ENCODE assay signal across 31 cellular contexts in genomic region chr21:28325618-28326017, GRCh38.
DNase-seq lines count a peak whose midpoint lies in the region; ATAC-seq and TF ChIP-seq lines count a peak whose summit lies in the region.
"Had no signal": no experiment of that assay in that cellular context is flagged by ENCODE, and none has a peak within 500 bp of the region (broad histone marks: within the 10 kb centered on the region; RNA-seq: fewer than 3 reads in every experiment).

No MANE protein-coding gene starts in this region.

- no peak overlapping the region for H3K27ac Mint-ChIP-seq in activated CD8-positive, alpha-beta T cell treated with anti-CD3 and anti-CD28 coated beads, Interleukin-2, amount 10 ng/mL, durations not matched to agents 7 days and 5 days
- H3K27ac Mint-ChIP-seq: activated CD8-positive, alpha-beta T cell treated with anti-CD3 and anti-CD28 coated beads for 36 hours; activated naive CD8-positive, alpha-beta T cell treated with anti-CD3 and anti-CD28 coated beads, Interleukin-2, amount 10 ng/mL, durations not matched to agents 7 days and 5 days; effector memory CD8-positive, alpha-beta T cell; HFFc6; natural killer cell treated with Interleukin-12 subunit alpha and Interleukin-12 subunit beta and Interleukin-15 and Interleukin-18, amount 100 ng/mL, for 72 hours had no signal

- ATAC-seq in HG02970 (IDR thresholded peaks at IDR 0.05; ENCODE audit: low FRiP score, unreplicated experiment), result no peak
- ATAC-seq in activated CD8-positive, alpha-beta T cell treated with anti-CD3 and anti-CD28 coated beads, Interleukin-2, amount 10 ng/mL, durations not matched to agents 7 days and 5 days, result no peak
- ATAC-seq: activated CD8-positive, alpha-beta T cell treated with anti-CD3 and anti-CD28 coated beads for 36 hours; effector memory CD8-positive, alpha-beta T cell; esophagus mucosa; heart left ventricle; left ventricle myocardium superior; natural killer cell treated with Interleukin-12 subunit alpha and Interleukin-12 subunit beta and Interleukin-15 and Interleukin-18, amount 100 ng/mL, for 72 hours had no signal

- TF ChIP-seq CTCF in epithelial cell of esophagus (IDR thresholded peaks at IDR 0.05; ENCODE audit: insufficient read depth, low read depth, low read length, missing control alignments), result no peak

- no peaks in the 10 kb centered on the region for H3K36me3 Mint-ChIP-seq in activated CD8-positive, alpha-beta T cell treated with anti-CD3 and anti-CD28 coated beads, Interleukin-2, amount 10 ng/mL, durations not matched to agents 7 days and 5 days (ENCODE audit: low read depth)
- H3K36me3 Mint-ChIP-seq: activated naive CD8-positive, alpha-beta T cell treated with anti-CD3 and anti-CD28 coated beads, Interleukin-2, amount 10 ng/mL, durations not matched to agents 7 days and 5 days; IgD-negative memory B cell had no signal

- DNase-seq in NCI-H345 (lab: John Stamatoyannopoulos, UW) (peak; percentile 58), epithelial cell of esophagus (ENCODE audit: low read depth) (peak; percentile 75), kidney tubule cell (ENCODE audit: low spot score) (peak; percentile 77), DMS 273 (lab: John Stamatoyannopoulos, UW; ENCODE audit: unreplicated experiment) (no peak)
- no peak for DNase-seq in activated CD8-positive, alpha-beta T cell treated with anti-CD3 and anti-CD28 coated beads, Interleukin-2, amount 10 ng/mL, durations not matched to agents 7 days and 5 days
- DNase-seq: activated CD4-positive, CD25-positive, alpha-beta regulatory T cell treated with anti-CD3 and anti-CD28 coated beads, Interleukin-2, amount 50 U/mL, for 72 hours; activated CD8-positive, alpha-beta T cell treated with anti-CD3 and anti-CD28 coated beads for 36 hours; activated effector memory CD4-positive, alpha-beta T cell treated with anti-CD3 and anti-CD28 coated beads, Interleukin-2, amount 50 U/mL, for 16 hours; activated naive CD8-positive, alpha-beta T cell treated with anti-CD3 and anti-CD28 coated beads, Interleukin-2, amount 10 ng/mL, durations not matched to agents 7 days and 5 days; cortex of kidney; effector memory CD8-positive, alpha-beta T cell; EL; foreskin fibroblast; heart left ventricle; HFFc6; left ventricle myocardium superior; midbrain; NCI-H1105 treated with DMSO at 0.1 percent for 48 hours; NCI-H2081; NCI-H526; RPMI8226; stimulated activated naive CD4-positive, alpha-beta T cell treated with Interleukin-2 at 50 U/mL for 16 hours; testis; uterus had no signal

- H3K9me3 Mint-ChIP-seq in activated CD8-positive, alpha-beta T cell treated with anti-CD3 and anti-CD28 coated beads, Interleukin-2, amount 10 ng/mL, durations not matched to agents 7 days and 5 days (ENCODE audit: insufficient read depth), result peaks cover 19% of the 10 kb centered on the region

- peak; percentile 28; the same call in 1 of the 2 replicates for TF ChIP-seq EP300 in Ishikawa (IDR thresholded peaks at IDR 0.05; ENCODE audit: borderline replicate concordance)

- H3K4me3 Mint-ChIP-seq in activated CD8-positive, alpha-beta T cell treated with anti-CD3 and anti-CD28 coated beads, Interleukin-2, amount 10 ng/mL, durations not matched to agents 7 days and 5 days, result no peak overlapping the region
- H3K4me3 Mint-ChIP-seq: activated CD8-positive, alpha-beta T cell treated with anti-CD3 and anti-CD28 coated beads for 36 hours; activated naive CD8-positive, alpha-beta T cell treated with anti-CD3 and anti-CD28 coated beads, Interleukin-2, amount 10 ng/mL, durations not matched to agents 7 days and 5 days; effector memory CD8-positive, alpha-beta T cell; HFFc6; IgD-negative memory B cell; natural killer cell treated with Interleukin-12 subunit alpha and Interleukin-12 subunit beta and Interleukin-15 and Interleukin-18, amount 100 ng/mL, for 72 hours had no signal

- H3K27me3 Mint-ChIP-seq in activated CD8-positive, alpha-beta T cell treated with anti-CD3 and anti-CD28 coated beads, Interleukin-2, amount 10 ng/mL, durations not matched to agents 7 days and 5 days (ENCODE audit: low read depth), result no peaks in the 10 kb centered on the region
- H3K27me3 Mint-ChIP-seq: activated CD8-positive, alpha-beta T cell treated with anti-CD3 and anti-CD28 coated beads for 36 hours; effector memory CD8-positive, alpha-beta T cell; IgD-negative memory B cell; natural killer cell treated with Interleukin-12 subunit alpha and Interleukin-12 subunit beta and Interleukin-15 and Interleukin-18, amount 100 ng/mL, for 72 hours had no signal

- POLR2A ChIA-PET in activated CD8-positive, alpha-beta T cell treated with anti-CD3 and anti-CD28 coated beads, Interleukin-2, amount 10 ng/mL, durations not matched to agents 7 days and 5 days (lab: Charles Lee), result no interaction called here

- CTCF ChIA-PET in activated CD8-positive, alpha-beta T cell treated with anti-CD3 and anti-CD28 coated beads, Interleukin-2, amount 10 ng/mL, durations not matched to agents 7 days and 5 days (lab: Charles Lee), result no interaction called here

- no peak for TF ChIP-seq RAD21 in Ishikawa (IDR thresholded peaks at IDR 0.05; ENCODE audit: low read depth)

- no peaks in the 10 kb centered on the region for H3K4me1 Mint-ChIP-seq in activated CD8-positive, alpha-beta T cell treated with anti-CD3 and anti-CD28 coated beads, Interleukin-2, amount 10 ng/mL, durations not matched to agents 7 days and 5 days (ENCODE audit: low read depth)
- H3K4me1 Mint-ChIP-seq: activated naive CD8-positive, alpha-beta T cell treated with anti-CD3 and anti-CD28 coated beads, Interleukin-2, amount 10 ng/mL, durations not matched to agents 7 days and 5 days; IgD-negative memory B cell had no signal

- H3K4me3 ChIP-seq in epithelial cell of esophagus (ENCODE audit: low read length), result no peak overlapping the region
- H3K4me3 ChIP-seq: ascending aorta, heart left ventricle, SK-N-MC, testis, uterus had no signal

TF ChIP-seq in Ishikawa, 13 proteins besides CTCF, POLR2A, EP300 and RAD21:
- TF ChIP-seq, protein P1, sequence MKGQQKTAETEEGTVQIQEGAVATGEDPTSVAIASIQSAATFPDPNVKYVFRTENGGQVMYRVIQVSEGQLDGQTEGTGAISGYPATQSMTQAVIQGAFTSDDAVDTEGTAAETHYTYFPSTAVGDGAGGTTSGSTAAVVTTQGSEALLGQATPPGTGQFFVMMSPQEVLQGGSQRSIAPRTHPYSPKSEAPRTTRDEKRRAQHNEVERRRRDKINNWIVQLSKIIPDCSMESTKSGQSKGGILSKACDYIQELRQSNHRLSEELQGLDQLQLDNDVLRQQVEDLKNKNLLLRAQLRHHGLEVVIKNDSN (IDR thresholded peaks at IDR 0.05), result no peak
- TF ChIP-seq, protein P2, sequence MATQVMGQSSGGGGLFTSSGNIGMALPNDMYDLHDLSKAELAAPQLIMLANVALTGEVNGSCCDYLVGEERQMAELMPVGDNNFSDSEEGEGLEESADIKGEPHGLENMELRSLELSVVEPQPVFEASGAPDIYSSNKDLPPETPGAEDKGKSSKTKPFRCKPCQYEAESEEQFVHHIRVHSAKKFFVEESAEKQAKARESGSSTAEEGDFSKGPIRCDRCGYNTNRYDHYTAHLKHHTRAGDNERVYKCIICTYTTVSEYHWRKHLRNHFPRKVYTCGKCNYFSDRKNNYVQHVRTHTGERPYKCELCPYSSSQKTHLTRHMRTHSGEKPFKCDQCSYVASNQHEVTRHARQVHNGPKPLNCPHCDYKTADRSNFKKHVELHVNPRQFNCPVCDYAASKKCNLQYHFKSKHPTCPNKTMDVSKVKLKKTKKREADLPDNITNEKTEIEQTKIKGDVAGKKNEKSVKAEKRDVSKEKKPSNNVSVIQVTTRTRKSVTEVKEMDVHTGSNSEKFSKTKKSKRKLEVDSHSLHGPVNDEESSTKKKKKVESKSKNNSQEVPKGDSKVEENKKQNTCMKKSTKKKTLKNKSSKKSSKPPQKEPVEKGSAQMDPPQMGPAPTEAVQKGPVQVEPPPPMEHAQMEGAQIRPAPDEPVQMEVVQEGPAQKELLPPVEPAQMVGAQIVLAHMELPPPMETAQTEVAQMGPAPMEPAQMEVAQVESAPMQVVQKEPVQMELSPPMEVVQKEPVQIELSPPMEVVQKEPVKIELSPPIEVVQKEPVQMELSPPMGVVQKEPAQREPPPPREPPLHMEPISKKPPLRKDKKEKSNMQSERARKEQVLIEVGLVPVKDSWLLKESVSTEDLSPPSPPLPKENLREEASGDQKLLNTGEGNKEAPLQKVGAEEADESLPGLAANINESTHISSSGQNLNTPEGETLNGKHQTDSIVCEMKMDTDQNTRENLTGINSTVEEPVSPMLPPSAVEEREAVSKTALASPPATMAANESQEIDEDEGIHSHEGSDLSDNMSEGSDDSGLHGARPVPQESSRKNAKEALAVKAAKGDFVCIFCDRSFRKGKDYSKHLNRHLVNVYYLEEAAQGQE (IDR thresholded peaks at IDR 0.05; ENCODE audit: low read depth), result no peak
- TF ChIP-seq CREB1 (IDR thresholded peaks at IDR 0.05; ENCODE audit: low read depth) (no peak), TCF12 (IDR thresholded peaks at IDR 0.05; ENCODE audit: low read depth) (0 out of 2 replicates have a peak, but pooled peaks have one; percentile 34), FOXM1 (IDR thresholded peaks at IDR 0.05; ENCODE audit: borderline replicate concordance, low read depth) (no peak), CEBPB (IDR thresholded peaks at IDR 0.05) (peak; percentile 26; the same call in 1 of the 2 replicates), TEAD4 (IDR thresholded peaks at IDR 0.05) (0 out of 2 replicates have a peak, but pooled peaks have one; percentile 4)

Comparison
In these comparisons a context has a peak if more than half of its experiments do, and no peak if none do; other contexts are left out.
1. DNase-seq: peak in NCI-H345 (single experiment), epithelial cell of esophagus (single experiment) and kidney tubule cell (single experiment); none in DMS 273 (single experiment) and activated CD8-positive, alpha-beta T cell treated with anti-CD3 and anti-CD28 coated beads, Interleukin-2, amount 10 ng/mL, durations not matched to agents 7 days and 5 days (single experiment).